ENCODE assay signal across 1 cellular context in the genomic region with DNA sequence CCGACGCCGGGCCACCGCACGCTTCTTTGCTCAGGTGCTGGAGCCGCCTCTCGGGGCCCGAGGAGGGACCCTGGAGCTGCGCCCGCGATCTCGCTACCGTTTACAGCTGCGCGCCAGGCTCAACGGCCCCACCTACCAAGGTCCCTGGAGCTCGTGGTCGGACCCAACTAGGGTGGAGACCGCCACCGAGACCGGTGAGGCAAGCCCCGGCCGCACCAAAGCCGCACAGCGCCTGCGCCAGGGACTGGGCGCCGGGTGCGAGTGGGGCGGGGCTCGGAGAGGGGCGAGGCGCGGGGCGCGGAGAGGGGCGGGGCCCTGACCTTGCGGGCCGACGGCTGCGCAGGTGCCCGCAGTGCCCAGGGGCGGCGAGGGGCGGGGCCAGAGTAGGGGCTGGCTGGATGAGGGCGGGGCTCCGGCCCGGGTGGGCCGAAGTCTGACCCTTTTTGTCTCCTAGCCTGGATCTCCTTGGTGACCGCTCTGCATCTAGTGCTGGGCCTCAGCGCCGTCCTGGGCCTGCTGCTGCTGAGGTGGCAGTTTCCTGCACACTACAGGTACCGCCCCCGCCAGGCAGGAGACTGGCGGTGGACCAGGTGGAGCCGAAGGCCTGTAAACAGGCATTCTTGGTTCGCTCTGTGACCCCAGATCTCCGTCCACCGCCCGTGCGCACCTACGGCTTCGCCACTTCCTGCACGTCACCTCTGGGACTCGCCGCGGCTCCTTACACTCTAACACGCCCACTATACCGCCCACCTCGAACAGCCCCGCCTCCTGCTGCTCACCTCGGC.
TF ChIP-seq lines count a peak whose summit lies in the region.

No MANE protein-coding gene starts in this region.

TF ChIP-seq in WTC11, 78 proteins besides CTCF, POLR2A, EP300 and RAD21 (continued from another document):
- TF ChIP-seq ZNF219 (CRISPR knock-in tag; IDR thresholded peaks at IDR 0.05; ENCODE audit: borderline replicate concordance): no peak
